Comparison of ENCODE assay signal across 8 cellular contexts in the genomic region with DNA sequence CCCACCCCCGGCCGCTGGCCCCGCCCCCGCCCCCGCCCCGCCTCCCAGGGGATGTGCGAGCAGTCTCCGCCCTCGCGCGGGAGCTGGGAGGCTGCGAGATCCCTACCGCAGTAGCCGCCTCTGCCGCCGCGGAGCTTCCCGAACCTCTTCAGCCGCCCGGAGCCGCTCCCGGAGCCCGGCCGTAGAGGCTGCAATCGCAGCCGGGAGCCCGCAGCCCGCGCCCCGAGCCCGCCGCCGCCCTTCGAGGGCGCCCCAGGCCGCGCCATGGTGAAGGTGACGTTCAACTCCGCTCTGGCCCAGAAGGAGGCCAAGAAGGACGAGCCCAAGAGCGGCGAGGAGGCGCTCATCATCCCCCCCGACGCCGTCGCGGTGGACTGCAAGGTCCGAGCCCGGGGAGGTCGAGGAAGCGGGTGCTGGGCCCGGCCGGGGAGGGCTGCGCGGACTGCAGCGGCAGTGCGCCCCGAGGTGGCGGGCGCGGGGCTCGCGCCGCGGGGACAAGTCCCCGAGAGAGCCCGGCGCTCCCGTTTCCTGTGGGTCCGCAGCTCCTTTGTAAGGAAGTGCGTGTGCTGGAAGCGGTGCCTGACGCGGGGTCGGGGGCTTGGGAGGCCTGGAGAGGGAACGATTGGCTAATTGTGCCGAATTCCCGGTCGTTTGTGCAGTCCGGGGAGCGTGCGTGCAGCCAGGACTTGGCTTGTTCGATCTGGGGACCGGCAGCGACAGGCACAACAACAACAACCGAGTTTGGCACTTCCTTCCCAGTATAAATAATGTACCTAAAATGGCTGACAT.
DNase-seq lines count a peak whose midpoint lies in the region; ATAC-seq and TF ChIP-seq lines count a peak whose summit lies in the region.

A gene (plus strand): TSS at position 110 of the 789 bp plus-strand sequence. CDS start 155 bp downstream, at position 265.

- H3K27ac ChIP-seq in caudate nucleus (ENCODE audit: low read depth, low read length), result peak within 1 kb of the TSS; percentile 98

- 0 out of 2 replicates have a peak, but pooled peaks have one; percentile 20 for TF ChIP-seq CTCF in WI38 (IDR thresholded peaks at IDR 0.05; ENCODE audit: low read depth, low read length)

- peak within 1 kb of the TSS; percentile 72 for H3K4me3 ChIP-seq in WI38 (ENCODE audit: low read depth, low read length)

- peak; percentile 72 for ATAC-seq in HG02642 (IDR thresholded peaks at IDR 0.05; ENCODE audit: poor library complexity, unreplicated experiment)

- peak; percentile 80 for DNase-seq in DMS 273 (lab: John Stamatoyannopoulos, UW; ENCODE audit: unreplicated experiment)
- no peak for DNase-seq in DMS 273 treated with DMSO at 0.1 percent for 48 hours (lab: John Stamatoyannopoulos, UW)
- peak; percentile 56 to 70 for DNase-seq in NCI-H1930 (lab: John Stamatoyannopoulos, UW)
- peak in 59 of 61 donors; percentile 31 to 90 (median 72) for DNase-seq in caudate nucleus (lab: John Stamatoyannopoulos, UW)
- DNase-seq in islet precursor cell, result peak; percentile 76
- DNase-seq in stimulated activated CD4-positive, alpha-beta T cell treated with anti-CD3 and anti-CD28 coated beads, Interleukin-12 subunit alpha, Interleukin-12 subunit beta, amount 100 ng/mL, for 4 hours, result peak; percentile 59
